7 cellular contexts compared by ENCODE assay signal in the genomic region with DNA sequence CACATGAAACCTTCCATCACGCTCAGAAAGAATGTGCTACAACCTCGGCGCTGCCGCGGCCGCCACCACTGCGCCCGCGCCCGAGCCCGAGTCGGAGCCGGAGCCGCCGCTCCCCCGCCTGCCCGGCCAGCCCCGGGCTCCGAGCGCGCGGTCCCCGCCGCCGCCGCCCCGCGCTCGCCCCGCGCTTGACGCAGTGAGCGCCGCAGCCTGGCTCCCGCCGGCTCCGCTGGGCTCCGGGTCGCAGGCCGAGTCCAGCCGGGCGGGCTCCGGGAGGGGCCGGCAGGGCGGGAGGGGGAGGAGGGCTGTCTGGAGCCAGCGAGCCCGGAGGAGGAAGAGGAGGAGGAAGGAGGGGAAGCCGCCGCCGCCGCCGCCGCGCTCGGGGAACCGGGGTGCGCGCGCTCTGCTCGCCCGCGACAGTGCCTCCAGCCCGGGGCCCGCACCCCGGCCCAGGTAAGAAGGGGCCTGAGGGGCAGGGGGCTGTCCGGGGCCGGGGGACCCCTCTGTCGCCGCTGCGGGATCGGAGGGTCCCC. TPM values are rescaled to one million over a fixed set of nuclear protein-coding genes. Genes with fewer than 3 reads are reported as not detected.
DNase-seq lines count a peak whose midpoint lies in the region; ATAC-seq, FAIRE-seq and TF ChIP-seq lines count a peak whose summit lies in the region.

No MANE protein-coding gene starts in this region.

- no peak overlapping the region for H3K9ac ChIP-seq in PC-3 (ENCODE audit: low read length)

- no peaks in the 10 kb centered on the region for H3K9me2 ChIP-seq in PC-3 (replicated peaks; ENCODE audit: low read length)

- no peaks in the 10 kb centered on the region for H3K79me2 ChIP-seq in PC-3 (ENCODE audit: low read length)

- TF ChIP-seq POLR2A in GM12891 (IDR thresholded peaks at IDR 0.05; ENCODE audit: low read depth, low read length), result no peak

- peak overlapping the region; percentile 77; the same call in 1 of the 2 replicates for H3K4me2 ChIP-seq in PC-3 (ENCODE audit: low read length)

- ATAC-seq in PC-3, result peak; percentile 28
- no peak for ATAC-seq in HG02885 (IDR thresholded peaks at IDR 0.05; ENCODE audit: poor library complexity, unreplicated experiment)

- H3K36me3 Mint-ChIP-seq in progenitor cell of endocrine pancreas (ENCODE audit: insufficient read depth), result no peaks in the 10 kb centered on the region

- in situ Hi-C loops in G401 (cut with HindIII; ENCODE audit: low sequenced_read_pairs), result no loop called here

- TF ChIP-seq CTCF in PC-3 (conservative IDR thresholded peaks at IDR 0.05; ENCODE audit: low read depth, low read length), result no peak
- TF ChIP-seq CTCF in fibroblast of villous mesenchyme (IDR thresholded peaks at IDR 0.05; ENCODE audit: insufficient read depth, low read depth, low read length), result no peak
- TF ChIP-seq CTCF in progenitor cell of endocrine pancreas (IDR thresholded peaks at IDR 0.05; ENCODE audit: unreplicated experiment), result no peak

- intact Hi-C loops in PC-3 (cut with micrococcal nuclease), result loop anchor here (10.0 kb wide), 1 partner anchor 89 kb away; no protein-coding TSS in a partner anchor

- no peak for FAIRE-seq in GM12891 (lab: Jason Lieb, UNC)

- BruUV-seq in PC-3 (replicated peaks; lab: Mats Ljungman, UMichigan), result no TSS peak

- no peaks in the 10 kb centered on the region for H3K9me3 Mint-ChIP-seq in progenitor cell of endocrine pancreas (ENCODE audit: low read depth)

- POLR2A ChIA-PET in PC-3 (lab: Charles Lee; ENCODE audit: unreplicated experiment), result no interaction called here

- no peak overlapping the region for H2AFZ ChIP-seq in PC-3 (ENCODE audit: low read length)

- H3K27me3 Mint-ChIP-seq in progenitor cell of endocrine pancreas, result peaks cover 41% of the 10 kb centered on the region

- H3F3A ChIP-seq in PC-3 (ENCODE audit: low read length, unreplicated experiment), result no peaks in the 10 kb centered on the region

- H3K27ac ChIP-seq in PC-3 (ENCODE audit: low read length), result no peak overlapping the region

- no peaks in the 10 kb centered on the region for H3K36me3 ChIP-seq in PC-3 (ENCODE audit: low read depth, low read length)

- H3K4me3 Mint-ChIP-seq in progenitor cell of endocrine pancreas (ENCODE audit: low read depth), result no peak overlapping the region

- peak overlapping the region; percentile 51 for H3K4me3 ChIP-seq in PC-3 (ENCODE audit: low read length)
- H3K4me3 ChIP-seq in fibroblast of villous mesenchyme (ENCODE audit: low read depth, low read length), result peak overlapping the region; percentile 44

- 0 out of 2 replicates have a peak, but pooled peaks cover 5% of the 10 kb centered on the region for H3K4me1 ChIP-seq in PC-3 (ENCODE audit: insufficient read depth, low read length)

- H4K20me1 ChIP-seq in PC-3 (ENCODE audit: low read length), result no peaks in the 10 kb centered on the region

- DNase-seq in GM12891 (ENCODE audit: insufficient read length, low spot score) (peak; percentile 47), PC-3 (peak; percentile 11), fibroblast of villous mesenchyme (ENCODE audit: low read depth) (no peak), progenitor cell of endocrine pancreas (ENCODE audit: low spot score, unreplicated experiment) (peak; percentile 25), G401 (ENCODE audit: low spot score) (no peak), NOMO-1 treated with DMSO at 0.1 percent for 48 hours (lab: John Stamatoyannopoulos, UW; ENCODE audit: unreplicated experiment) (no peak)

- H3K27me3 ChIP-seq in PC-3 (ENCODE audit: low read length), result peaks cover 48% of the 10 kb centered on the region

- H3K4me1 Mint-ChIP-seq in progenitor cell of endocrine pancreas (ENCODE audit: low read depth), result peaks cover 6% of the 10 kb centered on the region

- H3K9me3 ChIP-seq in PC-3 (ENCODE audit: low read length), result no peaks in the 10 kb centered on the region

- CTCF ChIA-PET in PC-3 (lab: Charles Lee), result no interaction called here

- no peak overlapping the region for H3K27ac Mint-ChIP-seq in progenitor cell of endocrine pancreas

TF ChIP-seq in GM12891, 5 proteins besides CTCF, POLR2A, EP300 and RAD21:
- TF ChIP-seq POLR2AphosphoS5 (IDR thresholded peaks at IDR 0.05; ENCODE audit: low read depth, low read length), result no peak
- no peak for TF ChIP-seq PAX5 (IDR thresholded peaks at IDR 0.05; ENCODE audit: insufficient read depth, low read length, severe bottlenecking)
- no peak for TF ChIP-seq TAF1 (IDR thresholded peaks at IDR 0.05; ENCODE audit: low read depth, low read length)
- TF ChIP-seq SPI1 (IDR thresholded peaks at IDR 0.05; ENCODE audit: low read depth, low read length), result no peak
- no peak for TF ChIP-seq POU2F2 (IDR thresholded peaks at IDR 0.05; ENCODE audit: low read depth, low read length)

RNA-seq across cellular contexts. Expression of gene ELFN1, which starts 4.3 kb away (rescaled TPM):
- 0.44 TPM for polyA plus RNA-seq in GM12891 (2012; ENCODE audit: low read depth, missing spikeins)
- total RNA-seq in PC-3 (2014; rRNA removed) (0.69 and 0.75 TPM in 2 replicates), fibroblast of villous mesenchyme (0.86 and 1.6 TPM in 2 replicates), progenitor cell of endocrine pancreas (12.3 and 12.9 TPM in 2 replicates)
- 7.6 and 22.2 TPM in 2 replicates for total RNA-seq in G401 (2014; rRNA removed; shearing (Covaris generic))

Comparison
In these comparisons a context has a peak if more than half of its experiments do, and no peak if none do; other contexts are left out.
1. DNase-seq: peak in GM12891 (single experiment), PC-3 (single experiment) and progenitor cell of endocrine pancreas (single experiment); none in fibroblast of villous mesenchyme (single experiment), G401 (single experiment) and NOMO-1 treated with DMSO at 0.1 percent for 48 hours (single experiment).